27 cellular contexts compared by ENCODE assay signal in the genomic region with DNA sequence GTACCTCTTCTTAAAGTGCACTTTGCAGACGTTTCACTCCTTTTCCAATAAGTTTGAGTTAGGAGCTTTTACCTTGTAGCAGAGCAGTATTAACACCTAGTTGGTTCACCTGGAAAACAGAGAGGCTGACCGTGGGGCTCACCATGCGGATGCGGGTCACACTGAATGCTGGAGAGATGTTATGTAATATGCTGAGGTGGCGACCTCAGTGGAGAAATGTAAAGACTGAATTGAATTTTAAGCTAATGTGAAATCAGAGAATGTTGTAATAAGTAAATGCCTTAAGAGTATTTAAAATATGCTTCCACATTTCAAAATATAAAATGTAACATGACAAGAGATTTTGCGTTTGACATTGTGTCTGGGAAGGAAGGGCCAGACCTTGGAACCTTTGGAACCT. TPM values are rescaled to one million over a fixed set of nuclear protein-coding genes. Genes with fewer than 3 reads are reported as not detected.
DNase-seq lines count a peak whose midpoint lies in the region; ATAC-seq and TF ChIP-seq lines count a peak whose summit lies in the region.
"Had no signal": no experiment of that assay in that cellular context is flagged by ENCODE, and none has a peak within 500 bp of the region (broad histone marks: within the 10 kb centered on the region; RNA-seq: fewer than 3 reads in every experiment).

No MANE protein-coding gene starts in this region.

- H3K27ac ChIP-seq in GM23338 (ENCODE audit: low read depth) (peak overlapping the region; percentile 79; the same call in 1 of the 2 replicates), trophoblast cell (ENCODE audit: low read depth, low read length) (no peak overlapping the region), MM.1S (ENCODE audit: low read length) (no peak overlapping the region)
- H3K27ac ChIP-seq: BLaER1, RWPE1 had no signal

- H3F3A ChIP-seq in GM23338 (replicated peaks; ENCODE audit: low read depth), result peaks cover 24% of the 10 kb centered on the region
- no peaks in the 10 kb centered on the region for H3F3A ChIP-seq in MM.1S (ENCODE audit: insufficient read depth, low read length)

- TF ChIP-seq CTCF in GM23338 (conservative IDR thresholded peaks at IDR 0.05; ENCODE audit: low read depth in 2 of 2) (no peak), MM.1S (IDR thresholded peaks at IDR 0.05; ENCODE audit: low read length) (no peak)

- H3K18ac ChIP-seq in trophoblast cell (ENCODE audit: low read length), result no peak overlapping the region

- H4K8ac ChIP-seq in trophoblast cell (ENCODE audit: low read depth, low read length), result no peak overlapping the region

- CTCF ChIA-PET in activated naive CD4-positive, alpha-beta T cell treated with anti-CD3 and anti-CD28 coated beads, Interleukin-2, amount 10 ng/mL, durations not matched to agents 7 days and 5 days (lab: Charles Lee), result no interaction called here

- WGBS in trophoblast cell (ENCODE audit: extremely low coverage, insufficient coverage, insufficient read length), result no CpG with 5 or more reads among the region's 6 CpGs

- H3K4me1 ChIP-seq in GM23338 (ENCODE audit: insufficient read depth) (peaks cover 21% of the 10 kb centered on the region), trophoblast cell (ENCODE audit: control insufficient read depth in 1 of 2, insufficient read depth in 2 of 2, low read length in 2 of 2) (no peaks in the 10 kb centered on the region), HAP-1 (peaks cover 11% of the 10 kb centered on the region; the same call in 1 of the 2 replicates), MM.1S (ENCODE audit: low read length) (no peaks in the 10 kb centered on the region)

- no peak overlapping the region for H3K9ac ChIP-seq in trophoblast cell (ENCODE audit: low read length)
- H3K9ac ChIP-seq in MM.1S (ENCODE audit: low read length), result no peak overlapping the region
- H3K9ac ChIP-seq: BLaER1 had no signal

- no peak for ATAC-seq in GM23338

- no peak overlapping the region for H4K12ac ChIP-seq in trophoblast cell (ENCODE audit: low read depth, low read length)

- no peaks in the 10 kb centered on the region for H3K9me3 Mint-ChIP-seq in activated naive CD4-positive, alpha-beta T cell treated with anti-CD3 and anti-CD28 coated beads, Interleukin-2, amount 50 U/mL, for 24 hours
- H3K9me3 Mint-ChIP-seq in activated naive CD4-positive, alpha-beta T cell treated with anti-CD3 and anti-CD28 coated beads, Interleukin-2, amount 10 ng/mL, durations not matched to agents 7 days and 5 days, result no peaks in the 10 kb centered on the region
- no peaks in the 10 kb centered on the region for H3K9me3 Mint-ChIP-seq in GM23338
- H3K9me3 Mint-ChIP-seq in activated naive CD8-positive, alpha-beta T cell treated with anti-CD3 and anti-CD28 coated beads for 36 hours, result no peaks in the 10 kb centered on the region
- H3K9me3 Mint-ChIP-seq: CD4-positive, alpha-beta memory T cell had no signal

- H3K79me1 ChIP-seq in trophoblast cell (ENCODE audit: low read length), result no peaks in the 10 kb centered on the region

- H2BK120ac ChIP-seq in trophoblast cell (ENCODE audit: insufficient read depth, low read length, poor library complexity), result no peak overlapping the region

- no peak overlapping the region for H3K4me3 Mint-ChIP-seq in activated naive CD4-positive, alpha-beta T cell treated with anti-CD3 and anti-CD28 coated beads, Interleukin-2, amount 50 U/mL, for 24 hours
- no peak overlapping the region for H3K4me3 Mint-ChIP-seq in activated naive CD4-positive, alpha-beta T cell treated with anti-CD3 and anti-CD28 coated beads, Interleukin-2, amount 10 ng/mL, durations not matched to agents 7 days and 5 days
- no peak overlapping the region for H3K4me3 Mint-ChIP-seq in GM23338
- H3K4me3 Mint-ChIP-seq in activated naive CD8-positive, alpha-beta T cell treated with anti-CD3 and anti-CD28 coated beads for 36 hours, result no peak overlapping the region
- H3K4me3 Mint-ChIP-seq: CD4-positive, alpha-beta memory T cell had no signal

- H3K79me2 ChIP-seq in GM23338 (replicated peaks; ENCODE audit: insufficient read depth), result peaks cover 40% of the 10 kb centered on the region
- no peaks in the 10 kb centered on the region for H3K79me2 ChIP-seq in trophoblast cell (ENCODE audit: control insufficient read depth, insufficient read depth, low read length, poor library complexity)
- H3K79me2 ChIP-seq in MM.1S (ENCODE audit: low read length), result peaks cover 23% of the 10 kb centered on the region

- no peak for DNase-seq in activated naive CD4-positive, alpha-beta T cell treated with anti-CD3 and anti-CD28 coated beads, Interleukin-2, amount 10 ng/mL, durations not matched to agents 7 days and 5 days
- DNase-seq in GM23338 (ENCODE audit: low spot score) (no peak), trophoblast cell (peak; percentile 57 to 87), HAP-1 (ENCODE audit: low spot score in 2 of 2) (no peak), MM.1S (no peak), DMS153 treated with DMSO at 0.1 percent for 48 hours (lab: John Stamatoyannopoulos, UW; ENCODE audit: unreplicated experiment) (no peak)
- no peak for DNase-seq in activated naive CD8-positive, alpha-beta T cell treated with anti-CD3 and anti-CD28 coated beads for 36 hours
- DNase-seq: CD4-positive, alpha-beta memory T cell; COR-L47; DND-41; H7; IMR-90; KG1; MG63; NCI-H1048; NCI-H1417; NCI-H1694 treated with DMSO at 0.1 percent for 48 hours; NCI-H2081; NCI-H2227 treated with DMSO at 0.1 percent for 48 hours; NCI-H526 treated with DMSO at 0.1 percent for 48 hours; SHP77 had no signal

- H2BK12ac ChIP-seq in trophoblast cell (ENCODE audit: low read length), result no peak overlapping the region

- H3K14ac ChIP-seq in trophoblast cell (ENCODE audit: low read length), result no peak overlapping the region

- H3K27ac Mint-ChIP-seq in activated naive CD4-positive, alpha-beta T cell treated with anti-CD3 and anti-CD28 coated beads, Interleukin-2, amount 50 U/mL, for 24 hours, result peak overlapping the region; percentile 74
- no peak overlapping the region for H3K27ac Mint-ChIP-seq in activated naive CD4-positive, alpha-beta T cell treated with anti-CD3 and anti-CD28 coated beads, Interleukin-2, amount 10 ng/mL, durations not matched to agents 7 days and 5 days
- 0 out of 2 replicates have a peak overlapping the region, but pooled peaks have one; percentile 49 for H3K27ac Mint-ChIP-seq in GM23338
- H3K27ac Mint-ChIP-seq in activated naive CD8-positive, alpha-beta T cell treated with anti-CD3 and anti-CD28 coated beads for 36 hours, result peak overlapping the region; percentile 5

- peaks cover 31% of the 10 kb centered on the region for H3K36me3 ChIP-seq in GM23338 (ENCODE audit: insufficient read depth)
- peaks cover 15 to 30% of the 10 kb centered on the region in 2 experiments for H3K36me3 ChIP-seq in trophoblast cell (ENCODE audit: control insufficient read depth in 1 of 2, insufficient read depth in 2 of 2, low read length in 2 of 2)
- peaks cover 68% of the 10 kb centered on the region for H3K36me3 ChIP-seq in HAP-1 (replicated peaks)
- peaks cover 7% of the 10 kb centered on the region; the same call in 1 of the 2 replicates for H3K36me3 ChIP-seq in MM.1S (replicated peaks; ENCODE audit: insufficient read depth, low read length)

- H3K4me3 ChIP-seq in GM23338 (no peak overlapping the region), trophoblast cell (ENCODE audit: low read depth, low read length) (no peak overlapping the region), HAP-1 (no peak overlapping the region), MM.1S (ENCODE audit: low read length) (no peak overlapping the region)
- H3K4me3 ChIP-seq: BLaER1, MG63 had no signal

- peaks cover 16% of the 10 kb centered on the region for H4K20me1 ChIP-seq in GM23338 (replicated peaks; ENCODE audit: insufficient read depth)
- H4K20me1 ChIP-seq in MM.1S (ENCODE audit: insufficient read depth, low read length), result no peaks in the 10 kb centered on the region

- H3K36me3 Mint-ChIP-seq in activated naive CD4-positive, alpha-beta T cell treated with anti-CD3 and anti-CD28 coated beads, Interleukin-2, amount 50 U/mL, for 24 hours, result peaks cover 19% of the 10 kb centered on the region
- H3K36me3 Mint-ChIP-seq in activated naive CD4-positive, alpha-beta T cell treated with anti-CD3 and anti-CD28 coated beads, Interleukin-2, amount 10 ng/mL, durations not matched to agents 7 days and 5 days, result peaks cover 70% of the 10 kb centered on the region
- H3K36me3 Mint-ChIP-seq in GM23338 (ENCODE audit: low read depth), result peaks cover 69% of the 10 kb centered on the region
- peaks cover 31% of the 10 kb centered on the region for H3K36me3 Mint-ChIP-seq in activated naive CD8-positive, alpha-beta T cell treated with anti-CD3 and anti-CD28 coated beads for 36 hours

- H2AK5ac ChIP-seq in trophoblast cell (ENCODE audit: low read length), result no peak overlapping the region

- in situ Hi-C loops in HAP-1 (cut with MboI; ENCODE audit: low sequenced_read_pairs), result no loop called here

- H3K9me3 ChIP-seq in trophoblast cell (ENCODE audit: insufficient read depth, low read depth, low read length), result no peaks in the 10 kb centered on the region
- no peaks in the 10 kb centered on the region for H3K9me3 ChIP-seq in HAP-1
- no peaks in the 10 kb centered on the region for H3K9me3 ChIP-seq in MM.1S (replicated peaks; ENCODE audit: insufficient read depth, low read length)
- H3K9me3 ChIP-seq: BLaER1, MG63 had no signal

- peaks cover 34% of the 10 kb centered on the region for H3K4me1 Mint-ChIP-seq in activated naive CD4-positive, alpha-beta T cell treated with anti-CD3 and anti-CD28 coated beads, Interleukin-2, amount 50 U/mL, for 24 hours
- peaks cover 4% of the 10 kb centered on the region for H3K4me1 Mint-ChIP-seq in activated naive CD4-positive, alpha-beta T cell treated with anti-CD3 and anti-CD28 coated beads, Interleukin-2, amount 10 ng/mL, durations not matched to agents 7 days and 5 days
- peaks cover 24% of the 10 kb centered on the region for H3K4me1 Mint-ChIP-seq in GM23338
- peaks cover 11% of the 10 kb centered on the region for H3K4me1 Mint-ChIP-seq in activated naive CD8-positive, alpha-beta T cell treated with anti-CD3 and anti-CD28 coated beads for 36 hours

- H3K9me2 ChIP-seq in GM23338 (ENCODE audit: insufficient read depth), result no peaks in the 10 kb centered on the region
- no peaks in the 10 kb centered on the region for H3K9me2 ChIP-seq in MM.1S (replicated peaks; ENCODE audit: insufficient read depth, low read length)

- no peak overlapping the region for H3K4me2 ChIP-seq in GM23338
- no peak overlapping the region for H3K4me2 ChIP-seq in trophoblast cell (ENCODE audit: low read length)
- H3K4me2 ChIP-seq in MM.1S (ENCODE audit: low read depth, low read length), result no peak overlapping the region
- H3K4me2 ChIP-seq: BLaER1 had no signal

- no peak overlapping the region for H3K4ac ChIP-seq in trophoblast cell (ENCODE audit: low read depth, low read length)

- H3K27me3 ChIP-seq in GM23338 (ENCODE audit: insufficient read depth) (no peaks in the 10 kb centered on the region), trophoblast cell (ENCODE audit: insufficient read depth, low read length) (no peaks in the 10 kb centered on the region), HAP-1 (ENCODE audit: low read depth) (no peaks in the 10 kb centered on the region), MM.1S (replicated peaks; ENCODE audit: insufficient read depth, low read length) (no peaks in the 10 kb centered on the region)
- H3K27me3 ChIP-seq: BLaER1, MG63 had no signal

- H4K91ac ChIP-seq in trophoblast cell (ENCODE audit: low read depth, low read length), result no peak overlapping the region

- H3K23ac ChIP-seq in trophoblast cell (ENCODE audit: low read length), result no peak overlapping the region

- no peak overlapping the region for H2AFZ ChIP-seq in GM23338
- no peak overlapping the region for H2AFZ ChIP-seq in trophoblast cell (ENCODE audit: insufficient read depth, low read length, poor library complexity)
- no peak overlapping the region for H2AFZ ChIP-seq in MM.1S (ENCODE audit: low read length)

- no peaks in the 10 kb centered on the region for H3K27me3 Mint-ChIP-seq in activated naive CD4-positive, alpha-beta T cell treated with anti-CD3 and anti-CD28 coated beads, Interleukin-2, amount 50 U/mL, for 24 hours
- H3K27me3 Mint-ChIP-seq in activated naive CD4-positive, alpha-beta T cell treated with anti-CD3 and anti-CD28 coated beads, Interleukin-2, amount 10 ng/mL, durations not matched to agents 7 days and 5 days, result no peaks in the 10 kb centered on the region
- peaks cover 6% of the 10 kb centered on the region for H3K27me3 Mint-ChIP-seq in GM23338 (ENCODE audit: insufficient read depth, low read depth, poor library complexity)
- no peaks in the 10 kb centered on the region for H3K27me3 Mint-ChIP-seq in activated naive CD8-positive, alpha-beta T cell treated with anti-CD3 and anti-CD28 coated beads for 36 hours
- H3K27me3 Mint-ChIP-seq: CD4-positive, alpha-beta memory T cell had no signal

- no peak overlapping the region for H2BK5ac ChIP-seq in trophoblast cell (ENCODE audit: low read depth, low read length, poor library complexity)

RNA-seq across cellular contexts. Expression of gene EFCAB8, which starts 9.9 kb away (rescaled TPM):
- 0.35 TPM in 1 of 2 replicates, not detected in the other for total RNA-seq in GM23338 (2014; rRNA removed; shearing (Covaris generic))
- not detected in 2 replicates for polyA plus RNA-seq in GM23338 (2016; fragmentation: Nextera tagmentation; extraction: Ambion mirVana)
- under 1 TPM; 0.27 to 0.56 TPM for total RNA-seq in activated naive CD8-positive, alpha-beta T cell treated with anti-CD3 and anti-CD28 coated beads for 36 hours
- polyA plus RNA-seq in trophoblast cell (2013), result 0.04 and 0.11 TPM in 2 replicates
- total RNA-seq: IMR-90, NCI-H460, SK-MEL-5 had no signal
- polyA plus RNA-seq: AG04450; CD4-positive, alpha-beta memory T cell; IMR-90 had no signal

RNA-seq across cellular contexts. Expression of gene MAPRE1, which starts 29.1 kb away (rescaled TPM):
- 152 and 177 TPM in 2 replicates for total RNA-seq in GM23338 (2014; rRNA removed; shearing (Covaris generic))
- polyA plus RNA-seq in GM23338 (2016; fragmentation: Nextera tagmentation; extraction: Ambion mirVana), result 61.2 and 69.3 TPM in 2 replicates
- 100 to 1,000 TPM; 154 to 156 TPM for total RNA-seq in activated naive CD8-positive, alpha-beta T cell treated with anti-CD3 and anti-CD28 coated beads for 36 hours
- polyA plus RNA-seq in trophoblast cell (2013), result 107 and 109 TPM in 2 replicates

Comparison
In these comparisons a context has a peak if more than half of its experiments do, and no peak if none do; other contexts are left out.
1. DNase-seq: peak in trophoblast cell (2 of 2); none in activated naive CD4-positive, alpha-beta T cell treated with anti-CD3 and anti-CD28 coated beads, Interleukin-2, amount 10 ng/mL, durations not matched to agents 7 days and 5 days (single experiment), GM23338 (single experiment), activated naive CD8-positive, alpha-beta T cell treated with anti-CD3 and anti-CD28 coated beads for 36 hours (single experiment), HAP-1 (0 of 2), MM.1S (single experiment) and DMS153 treated with DMSO at 0.1 percent for 48 hours (single experiment).